Comparison of ENCODE assay signal across 12 cellular contexts in genomic region chr3:183766107-183766506, GRCh38. TPM values are rescaled to one million over a fixed set of nuclear protein-coding genes. Genes with fewer than 3 reads are reported as not detected.
A peak's percentile ranks its signal among the peaks of the same experiment; 100 is the strongest.
DNase-seq lines count a peak whose midpoint lies in the region; ATAC-seq and TF ChIP-seq lines count a peak whose summit lies in the region.
"Had no signal": no experiment of that assay in that cellular context is flagged by ENCODE, and none has a peak within 500 bp of the region (broad histone marks: within the 10 kb centered on the region; RNA-seq: fewer than 3 reads in every experiment).

No MANE protein-coding gene starts in this region.

- no peak overlapping the region for H3K4me2 ChIP-seq in OCI-LY7 (ENCODE audit: low read length)

- H3K9me3 ChIP-seq in OCI-LY7 (ENCODE audit: low read length) = no peaks in the 10 kb centered on the region

- no peaks in the 10 kb centered on the region for H3K9me2 ChIP-seq in OCI-LY7 (ENCODE audit: insufficient read depth, low read length)

- TF ChIP-seq CTCF in OCI-LY7 (conservative IDR thresholded peaks at IDR 0.05; ENCODE audit: low read length) (no peak), chondrocyte (IDR thresholded peaks at IDR 0.05) (no peak), osteocyte (IDR thresholded peaks at IDR 0.05) (no peak)

- peaks cover 27% of the 10 kb centered on the region for H3K36me3 Mint-ChIP-seq in T-helper 1 cell treated with Interleukin-12 subunit alpha and Interleukin-12 subunit beta and Interleukin-4 antibody, amounts not matched to agents 30 μg/mL and 1 μg/mL, for 36 hours (ENCODE audit: low read depth)
- peaks cover 11% of the 10 kb centered on the region for H3K36me3 Mint-ChIP-seq in chondrocyte (ENCODE audit: low read depth)
- H3K36me3 Mint-ChIP-seq in osteocyte (ENCODE audit: unreplicated experiment) = peaks cover 17% of the 10 kb centered on the region

- H3K27me3 Mint-ChIP-seq in T-helper 1 cell treated with Interleukin-12 subunit alpha and Interleukin-12 subunit beta and Interleukin-4 antibody, amounts not matched to agents 30 μg/mL and 1 μg/mL, for 36 hours (ENCODE audit: low read depth) = no peaks in the 10 kb centered on the region
- H3K27me3 Mint-ChIP-seq in chondrocyte (ENCODE audit: low read depth) = no peaks in the 10 kb centered on the region
- no peaks in the 10 kb centered on the region for H3K27me3 Mint-ChIP-seq in osteocyte (ENCODE audit: unreplicated experiment)
- H3K27me3 Mint-ChIP-seq: stimulated activated memory B cell treated with anti-CD40 and anti-IgM and Interleukin-4, amounts not matched to agents 10 μg/mL and 1 μg/mL and 100 μg/mL, for 72 hours had no signal

- H4K20me1 ChIP-seq in OCI-LY7 (ENCODE audit: insufficient read depth, low read length) = no peaks in the 10 kb centered on the region

- peaks cover 4% of the 10 kb centered on the region for H3K4me1 Mint-ChIP-seq in T-helper 1 cell treated with Interleukin-12 subunit alpha and Interleukin-12 subunit beta and Interleukin-4 antibody, amounts not matched to agents 30 μg/mL and 1 μg/mL, for 36 hours (ENCODE audit: low read depth)
- peaks cover 23% of the 10 kb centered on the region for H3K4me1 Mint-ChIP-seq in chondrocyte (ENCODE audit: low read depth)
- H3K4me1 Mint-ChIP-seq in osteocyte (ENCODE audit: unreplicated experiment) = peaks cover 3% of the 10 kb centered on the region

- no peak overlapping the region for H3K4me3 ChIP-seq in OCI-LY7 (ENCODE audit: low read depth, low read length, poor library complexity, severe bottlenecking)

- DNase-seq in T-helper 1 cell (no peak), OCI-LY7 (ENCODE audit: low spot score) (no peak), chondrocyte (ENCODE audit: low spot score) (no peak), osteocyte (ENCODE audit: extremely low spot score, unreplicated experiment) (no peak), cortex of kidney (lab: John Stamatoyannopoulos, UW) (no peak)
- DNase-seq: activated naive CD4-positive, alpha-beta T cell treated with anti-CD3 and anti-CD28 coated beads, Interleukin-2, amount 50 U/mL, for 16 hours; NCI-H774; posterior cingulate gyrus had no signal

- H3K36me3 ChIP-seq in OCI-LY7 (ENCODE audit: insufficient read depth, low read length) = peaks cover 91% of the 10 kb centered on the region

- no TSS peak for BruUV-seq in OCI-LY7 (replicated peaks; lab: Mats Ljungman, UMichigan)

- H3K9me3 Mint-ChIP-seq in T-helper 1 cell treated with Interleukin-12 subunit alpha and Interleukin-12 subunit beta and Interleukin-4 antibody, amounts not matched to agents 30 μg/mL and 1 μg/mL, for 36 hours = no peaks in the 10 kb centered on the region
- H3K9me3 Mint-ChIP-seq in chondrocyte (ENCODE audit: low read depth) (no peaks in the 10 kb centered on the region), osteocyte (ENCODE audit: unreplicated experiment) (no peaks in the 10 kb centered on the region)
- H3K9me3 Mint-ChIP-seq: stimulated activated memory B cell treated with anti-CD40 and anti-IgM and Interleukin-4, amounts not matched to agents 10 μg/mL and 1 μg/mL and 100 μg/mL, for 72 hours had no signal

- H3K27ac ChIP-seq in OCI-LY7 (ENCODE audit: low read depth, low read length, poor library complexity, severe bottlenecking) = peak overlapping the region; percentile 44

- H3K27ac Mint-ChIP-seq in T-helper 1 cell treated with Interleukin-12 subunit alpha and Interleukin-12 subunit beta and Interleukin-4 antibody, amounts not matched to agents 30 μg/mL and 1 μg/mL, for 36 hours = peak overlapping the region; percentile 22
- H3K27ac Mint-ChIP-seq in chondrocyte (ENCODE audit: unreplicated experiment) (peak overlapping the region; percentile 87), osteocyte (ENCODE audit: unreplicated experiment) (peak overlapping the region; percentile 54)
- H3K27ac Mint-ChIP-seq: stimulated activated memory B cell treated with anti-CD40 and anti-IgM and Interleukin-4, amounts not matched to agents 10 μg/mL and 1 μg/mL and 100 μg/mL, for 72 hours had no signal

- H3K4me3 Mint-ChIP-seq in T-helper 1 cell treated with Interleukin-12 subunit alpha and Interleukin-12 subunit beta and Interleukin-4 antibody, amounts not matched to agents 30 μg/mL and 1 μg/mL, for 36 hours = no peak overlapping the region
- no peak overlapping the region for H3K4me3 Mint-ChIP-seq in chondrocyte (ENCODE audit: unreplicated experiment)
- H3K4me3 Mint-ChIP-seq in osteocyte (ENCODE audit: unreplicated experiment) = no peak overlapping the region
- H3K4me3 Mint-ChIP-seq: stimulated activated memory B cell treated with anti-CD40 and anti-IgM and Interleukin-4, amounts not matched to agents 10 μg/mL and 1 μg/mL and 100 μg/mL, for 72 hours had no signal

- ATAC-seq in HG03571 (IDR thresholded peaks at IDR 0.05; ENCODE audit: unreplicated experiment) (no peak), HG03469 (IDR thresholded peaks at IDR 0.05; ENCODE audit: unreplicated experiment) (no peak)
- ATAC-seq: stimulated activated memory B cell treated with anti-CD40 and anti-IgM and Interleukin-4, amounts not matched to agents 10 μg/mL and 1 μg/mL and 100 μg/mL, for 72 hours had no signal

- H3K4me1 ChIP-seq in OCI-LY7 (ENCODE audit: insufficient read depth, low read length, poor library complexity, severe bottlenecking) = peaks cover 27% of the 10 kb centered on the region

- no peak overlapping the region for H2AFZ ChIP-seq in OCI-LY7 (ENCODE audit: low read length)

- intact Hi-C loops in OCI-LY7 (cut with micrococcal nuclease; ENCODE audit: unreplicated experiment) = loop anchor here (1.0 kb wide), 1 partner anchor 206 kb away; no protein-coding TSS in a partner anchor

- POLR2A ChIA-PET in OCI-LY7 (lab: Charles Lee) = interaction anchor here (0.5 to 0.7 kb wide), 3 partner anchors 64 to 268 kb away, joined by 3 to 5 read pairs (median 3); no protein-coding TSS in a partner anchor

- CTCF ChIA-PET in OCI-LY7 (lab: Charles Lee; ENCODE audit: unreplicated experiment) = interaction anchor here (0.7 to 0.9 kb wide), 2 partner anchors 294 to 295 kb away, joined by 3 read pairs; no protein-coding TSS in a partner anchor

- H3K79me2 ChIP-seq in OCI-LY7 (ENCODE audit: insufficient read depth, low read depth, low read length) = no peaks in the 10 kb centered on the region

RNA-seq across cellular contexts. Expression of gene MAP6D1, which starts 59.3 kb away (rescaled TPM):
- 0.88 and 1.5 TPM in 2 replicates for total RNA-seq in OCI-LY7 (2014; rRNA removed; shearing (Covaris generic))
- total RNA-seq in OCI-LY7 (2022) (1.1 TPM in 2 replicates), chondrocyte (3.9 to 8.3 TPM (median 7.9 TPM) in 3 replicates), osteocyte (4.2 and 4.6 TPM in 2 replicates)

Comparison
In these comparisons a context has a peak if more than half of its experiments do, and no peak if none do; other contexts are left out.
1. H3K27ac Mint-ChIP-seq: peak in every context shown above with its lines; median percentile 87 in chondrocyte; 54 in osteocyte; 22 in T-helper 1 cell treated with Interleukin-12 subunit alpha and Interleukin-12 subunit beta and Interleukin-4 antibody, amounts not matched to agents 30 μg/mL and 1 μg/mL, for 36 hours.